37 cellular contexts compared by ENCODE assay signal in genomic region chr19:28045621-28046020, GRCh38.
DNase-seq lines count a peak whose midpoint lies in the region; ATAC-seq, FAIRE-seq and TF ChIP-seq lines count a peak whose summit lies in the region.
"Had no signal": no experiment of that assay in that cellular context is flagged by ENCODE, and none has a peak within 500 bp of the region (broad histone marks: within the 10 kb centered on the region; RNA-seq: fewer than 3 reads in every experiment).

No MANE protein-coding gene starts in this region.

- H3K27me3 ChIP-seq in right atrium auricular region, result no peaks in the 10 kb centered on the region
- no peaks in the 10 kb centered on the region for H3K27me3 ChIP-seq in heart right ventricle
- no peaks in the 10 kb centered on the region for H3K27me3 ChIP-seq in esophagus muscularis mucosa
- H3K27me3 ChIP-seq: BE2C; BLaER1; BLaER1 treated with 17β-estradiol and CSF1 and Interleukin-3, amounts not matched to agents 10 nM and 100 nM had no signal

- no peak for TF ChIP-seq POLR2A in esophagus muscularis mucosa (IDR thresholded peaks at IDR 0.05; ENCODE audit: low read depth)

- H3K4me1 ChIP-seq in right atrium auricular region, result no peaks in the 10 kb centered on the region
- no peaks in the 10 kb centered on the region for H3K4me1 ChIP-seq in heart right ventricle
- no peaks in the 10 kb centered on the region for H3K4me1 ChIP-seq in esophagus muscularis mucosa
- H3K4me1 ChIP-seq: A549; BE2C; BLaER1; BLaER1 treated with 17β-estradiol and CSF1 and Interleukin-3, amounts not matched to agents 10 nM and 100 nM; Caco-2 had no signal

- peak; percentile 44 for FAIRE-seq in urothelium cell line (lab: Jason Lieb, UNC)
- FAIRE-seq: A204.1, A549, D721Med had no signal

- no peaks in the 10 kb centered on the region for H3K4me1 Mint-ChIP-seq in osteocyte (ENCODE audit: unreplicated experiment)
- H3K4me1 Mint-ChIP-seq in activated CD8-positive, alpha-beta T cell treated with anti-CD3 and anti-CD28 coated beads, Interleukin-2, amount 10 ng/mL, durations not matched to agents 7 days and 5 days (ENCODE audit: low read depth), result no peaks in the 10 kb centered on the region
- H3K4me1 Mint-ChIP-seq: B cell; CD14-positive monocyte; CD4-positive, alpha-beta memory T cell; CD4-positive, CD25-positive, alpha-beta regulatory T cell; CD8-positive, alpha-beta memory T cell had no signal

- H3K9me3 ChIP-seq in right atrium auricular region (no peaks in the 10 kb centered on the region), heart right ventricle (peaks cover 0 to 20% (median 0%) of the 10 kb centered on the region in 11 donors), esophagus muscularis mucosa (peaks cover 0 to 4% (median 0%) of the 10 kb centered on the region in 4 donors)

- TF ChIP-seq EP300 in esophagus muscularis mucosa (IDR thresholded peaks at IDR 0.05), result no peak

- H3K36me3 ChIP-seq in right atrium auricular region, result no peaks in the 10 kb centered on the region
- no peaks in the 10 kb centered on the region for H3K36me3 ChIP-seq in heart right ventricle
- no peaks in the 10 kb centered on the region for H3K36me3 ChIP-seq in esophagus muscularis mucosa
- H3K36me3 ChIP-seq: BE2C; BLaER1; BLaER1 treated with 17β-estradiol and CSF1 and Interleukin-3, amounts not matched to agents 10 nM and 100 nM had no signal

- no peak overlapping the region for H3K27ac Mint-ChIP-seq in osteocyte (ENCODE audit: unreplicated experiment)
- H3K27ac Mint-ChIP-seq in activated CD8-positive, alpha-beta T cell treated with anti-CD3 and anti-CD28 coated beads, Interleukin-2, amount 10 ng/mL, durations not matched to agents 7 days and 5 days, result no peak overlapping the region
- H3K27ac Mint-ChIP-seq: B cell; CD14-positive monocyte; CD4-positive, alpha-beta memory T cell; CD4-positive, alpha-beta T cell; CD4-positive, CD25-positive, alpha-beta regulatory T cell; CD8-positive, alpha-beta memory T cell; CD8-positive, alpha-beta T cell had no signal

- TF ChIP-seq CTCF in right atrium auricular region (IDR thresholded peaks at IDR 0.05) (no peak), heart right ventricle (IDR thresholded peaks at IDR 0.05) (no peak), esophagus muscularis mucosa (IDR thresholded peaks at IDR 0.05) (no peak), osteocyte (IDR thresholded peaks at IDR 0.05) (no peak)

- ATAC-seq in heart right ventricle, result no peak
- no peak for ATAC-seq in activated CD8-positive, alpha-beta T cell treated with anti-CD3 and anti-CD28 coated beads, Interleukin-2, amount 10 ng/mL, durations not matched to agents 7 days and 5 days
- ATAC-seq: A549; CD8-positive, alpha-beta T cell had no signal

- POLR2A ChIA-PET in activated CD8-positive, alpha-beta T cell treated with anti-CD3 and anti-CD28 coated beads, Interleukin-2, amount 10 ng/mL, durations not matched to agents 7 days and 5 days (lab: Charles Lee), result interaction anchor here (0.7 kb wide), 1 partner anchor 19 kb away, joined by 3 read pairs; no protein-coding TSS in a partner anchor

- no peak overlapping the region for H3K27ac ChIP-seq in right atrium auricular region
- H3K27ac ChIP-seq in heart right ventricle, result no peak overlapping the region
- H3K27ac ChIP-seq in esophagus muscularis mucosa (replicated peaks in 1 of 4), result no peak overlapping the region
- H3K27ac ChIP-seq: 22Rv1; A549; BLaER1; BLaER1 treated with 17β-estradiol and CSF1 and Interleukin-3, amounts not matched to agents 10 nM and 100 nM; C4-2B had no signal

- H3K4me3 ChIP-seq in right atrium auricular region (no peak overlapping the region), heart right ventricle (no peak overlapping the region), esophagus muscularis mucosa (no peak overlapping the region)
- H3K4me3 ChIP-seq: A549; BLaER1; BLaER1 treated with 17β-estradiol and CSF1 and Interleukin-3, amounts not matched to agents 10 nM and 100 nM had no signal

- WGBS in heart right ventricle, 2 donors, result 75 to 88% methylated on average over 2 of the region's 2 CpGs
- WGBS in esophagus muscularis mucosa, result 87% methylated on average over 2 of the region's 2 CpGs

- no peak overlapping the region for H3K4me3 Mint-ChIP-seq in osteocyte (ENCODE audit: unreplicated experiment)
- H3K4me3 Mint-ChIP-seq in activated CD8-positive, alpha-beta T cell treated with anti-CD3 and anti-CD28 coated beads, Interleukin-2, amount 10 ng/mL, durations not matched to agents 7 days and 5 days, result no peak overlapping the region
- H3K4me3 Mint-ChIP-seq: B cell; CD14-positive monocyte; CD4-positive, alpha-beta memory T cell; CD4-positive, alpha-beta T cell; CD4-positive, CD25-positive, alpha-beta regulatory T cell; CD8-positive, alpha-beta memory T cell; CD8-positive, alpha-beta T cell had no signal

- CTCF ChIA-PET in activated CD8-positive, alpha-beta T cell treated with anti-CD3 and anti-CD28 coated beads, Interleukin-2, amount 10 ng/mL, durations not matched to agents 7 days and 5 days (lab: Charles Lee), result no interaction called here

- no peaks in the 10 kb centered on the region for H3K27me3 Mint-ChIP-seq in osteocyte (ENCODE audit: unreplicated experiment)
- no peaks in the 10 kb centered on the region for H3K27me3 Mint-ChIP-seq in activated CD8-positive, alpha-beta T cell treated with anti-CD3 and anti-CD28 coated beads, Interleukin-2, amount 10 ng/mL, durations not matched to agents 7 days and 5 days (ENCODE audit: low read depth)
- H3K27me3 Mint-ChIP-seq: B cell; CD4-positive, alpha-beta memory T cell; CD4-positive, alpha-beta T cell; CD4-positive, CD25-positive, alpha-beta regulatory T cell; CD8-positive, alpha-beta memory T cell had no signal

- DNase-seq in right atrium auricular region (ENCODE audit: low spot score) (peak; percentile 16), heart right ventricle (no peak), esophagus muscularis mucosa (ENCODE audit: extremely low spot score) (peak; percentile 70), islet precursor cell (peak; percentile 29), urothelium cell line (ENCODE audit: low spot score) (no peak), osteocyte (ENCODE audit: extremely low spot score, unreplicated experiment) (no peak), midbrain (lab: John Stamatoyannopoulos, UW) (no peak)
- DNase-seq in activated CD8-positive, alpha-beta T cell treated with anti-CD3 and anti-CD28 coated beads, Interleukin-2, amount 10 ng/mL, durations not matched to agents 7 days and 5 days, result no peak
- DNase-seq: 8988T; ACHN; AML-193; BE2C; C1 segment of cervical spinal cord; Caco-2; Calu3; CD4-positive, alpha-beta memory T cell; CD4-positive, alpha-beta T cell; CD4-positive, CD25-positive, alpha-beta regulatory T cell; CD8-positive, alpha-beta memory T cell; CD8-positive, alpha-beta T cell; COR-L47; DMS 273 treated with DMSO at 0.1 percent for 48 hours; DMS153; DMS53; DMS79; DMS79 treated with DMSO at 0.1 percent for 48 hours; DND-41; EL had no signal

- intact Hi-C loops in heart right ventricle (cut with DNase I), result no loop called here
- intact Hi-C loops in esophagus muscularis mucosa (cut with DNase I), result no loop called here

- H3K9me3 Mint-ChIP-seq in osteocyte (ENCODE audit: unreplicated experiment), result peaks cover 4% of the 10 kb centered on the region
- peaks cover 22% of the 10 kb centered on the region for H3K9me3 Mint-ChIP-seq in activated CD8-positive, alpha-beta T cell treated with anti-CD3 and anti-CD28 coated beads, Interleukin-2, amount 10 ng/mL, durations not matched to agents 7 days and 5 days (ENCODE audit: insufficient read depth)

- no peaks in the 10 kb centered on the region for H3K36me3 Mint-ChIP-seq in osteocyte (ENCODE audit: unreplicated experiment)
- no peaks in the 10 kb centered on the region for H3K36me3 Mint-ChIP-seq in activated CD8-positive, alpha-beta T cell treated with anti-CD3 and anti-CD28 coated beads, Interleukin-2, amount 10 ng/mL, durations not matched to agents 7 days and 5 days (ENCODE audit: low read depth)
- H3K36me3 Mint-ChIP-seq: CD14-positive monocyte; CD4-positive, alpha-beta memory T cell; CD4-positive, CD25-positive, alpha-beta regulatory T cell; CD8-positive, alpha-beta T cell had no signal

Comparison
In these comparisons a context has a peak if more than half of its experiments do, and no peak if none do; other contexts are left out.
1. DNase-seq: peak in right atrium auricular region (single experiment), esophagus muscularis mucosa (single experiment) and islet precursor cell (single experiment); none in heart right ventricle (0 of 2), urothelium cell line (single experiment), osteocyte (single experiment), activated CD8-positive, alpha-beta T cell treated with anti-CD3 and anti-CD28 coated beads, Interleukin-2, amount 10 ng/mL, durations not matched to agents 7 days and 5 days (single experiment) and midbrain (single experiment).